Comparison of ENCODE assay signal across 8 cellular contexts in the genomic region with DNA sequence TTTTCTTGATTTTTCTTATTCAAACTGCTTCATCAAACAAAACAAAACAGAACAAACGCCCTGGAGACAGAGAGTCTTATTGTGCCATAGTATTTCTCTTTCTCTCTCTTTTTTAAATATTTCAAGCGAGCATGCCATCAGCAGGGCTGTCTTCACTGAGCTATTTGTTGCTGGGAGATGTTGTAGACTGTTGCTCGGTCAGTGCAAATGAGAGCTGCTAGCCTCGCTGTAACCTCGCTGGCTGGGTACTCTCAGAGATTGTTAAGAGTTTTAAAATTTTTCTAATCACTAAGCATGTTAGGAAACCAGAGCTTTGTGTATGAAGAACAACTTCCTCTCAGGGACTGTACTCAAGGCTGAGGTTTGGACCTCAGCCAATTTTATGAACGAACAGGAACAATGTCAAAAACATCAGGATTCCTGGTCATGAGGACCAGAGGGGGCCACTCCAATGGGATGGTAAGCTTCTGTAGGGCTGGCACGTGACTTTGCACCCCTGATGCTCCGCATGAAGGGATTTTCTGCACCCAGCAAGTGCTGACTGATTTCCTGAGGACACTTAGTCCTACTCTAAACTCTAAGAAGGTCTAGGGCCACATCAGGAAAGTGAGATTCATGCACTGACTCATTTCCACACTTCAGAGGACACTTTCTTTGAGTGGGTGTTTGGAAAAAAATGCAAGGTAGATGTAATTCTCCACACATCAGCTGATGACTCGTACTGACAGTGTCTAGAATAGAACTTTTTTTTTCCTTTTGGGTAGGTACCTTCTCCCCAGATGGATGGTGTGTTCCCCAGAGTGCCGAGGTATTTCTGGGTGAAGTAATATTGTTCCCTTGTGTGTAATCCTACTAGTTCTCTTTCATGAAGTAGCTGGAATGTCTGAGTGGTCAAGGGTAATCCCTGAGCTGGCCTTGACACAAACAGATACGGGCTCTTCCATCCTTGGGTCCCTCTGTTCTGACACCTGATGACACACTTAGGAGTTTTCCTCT. TPM values are rescaled to one million over a fixed set of nuclear protein-coding genes. Genes with fewer than 3 reads are reported as not detected.
DNase-seq lines count a peak whose midpoint lies in the region; ATAC-seq, FAIRE-seq and TF ChIP-seq lines count a peak whose summit lies in the region.

No MANE protein-coding gene starts in this region.

- no peak for TF ChIP-seq POLR2A in GM12892 (IDR thresholded peaks at IDR 0.05; ENCODE audit: low read depth, low read length)

- H3K27me3 Mint-ChIP-seq in HFFc6 (ENCODE audit: insufficient read depth): peaks cover 1% of the 10 kb centered on the region
- H3K27me3 Mint-ChIP-seq in activated T-cell treated with anti-CD3 and anti-CD28 coated beads, Interleukin-2, amount 50 U/mL, for 72 hours (ENCODE audit: low read depth): no peaks in the 10 kb centered on the region
- H3K27me3 Mint-ChIP-seq in nephron progenitor cell (ENCODE audit: low read depth, poor library complexity): peaks cover 3% of the 10 kb centered on the region

- H3K27ac Mint-ChIP-seq in HFFc6 (peak overlapping the region; percentile 79), nephron progenitor cell (no peak overlapping the region)
- H3K27ac Mint-ChIP-seq in activated T-cell treated with anti-CD3 and anti-CD28 coated beads, Interleukin-2, amount 50 U/mL, for 72 hours: peak overlapping the region; percentile 97

- H3K9me3 Mint-ChIP-seq in HFFc6 (no peaks in the 10 kb centered on the region; the same call in 1 of the 2 replicates), nephron progenitor cell (peaks cover 21% of the 10 kb centered on the region)
- H3K9me3 Mint-ChIP-seq in activated T-cell treated with anti-CD3 and anti-CD28 coated beads, Interleukin-2, amount 50 U/mL, for 72 hours: peaks cover 4 to 7% of the 10 kb centered on the region in 2 donors

- ATAC-seq in activated T-cell treated with anti-CD3 and anti-CD28 coated beads, Interleukin-2, amount 50 U/mL, for 72 hours (replicated peaks in 1 of 2): peak; percentile 89 to 91
- peak; percentile 74 to 94 (median 87) for ATAC-seq in heart right ventricle

- WGBS in heart right ventricle, 2 donors: 46 to 58% methylated on average over 11 of the region's 11 CpGs

- TF ChIP-seq CTCF in HFFc6 (IDR thresholded peaks at IDR 0.05) (no peak), heart right ventricle (IDR thresholded peaks at IDR 0.05) (no peak), nephron progenitor cell (IDR thresholded peaks at IDR 0.05) (no peak)

- DNase-seq in GM12892 (ENCODE audit: insufficient read length): no peak
- peak; percentile 51 for DNase-seq in HFFc6
- peak; percentile 17 for DNase-seq in NCI-H2029 (lab: John Stamatoyannopoulos, UW)
- DNase-seq in activated T-cell treated with anti-CD3 and anti-CD28 coated beads, Interleukin-2, amount 50 U/mL, for 72 hours: peak; percentile 67 to 71
- DNase-seq in heart right ventricle: peak in 1 of 2 donors; percentile 47
- peak; percentile 64 for DNase-seq in stimulated activated CD4-positive, alpha-beta T cell treated with anti-CD3 and anti-CD28 coated beads, Interleukin-1b, Interleukin-23, amount 100 ng/mL, for 48 hours
- no peak for DNase-seq in D341Med (ENCODE audit: low spot score)
- no peak for DNase-seq in nephron progenitor cell

- intact Hi-C loops in heart right ventricle (cut with DNase I): loop anchor here in 1 of 10 donors (10.0 kb wide), 1 partner anchor 62 kb away; the partner anchor contains the start of gene IL1R1

- H3K4me3 Mint-ChIP-seq in HFFc6 (peak overlapping the region; percentile 77), nephron progenitor cell (no peak overlapping the region)
- H3K4me3 Mint-ChIP-seq in activated T-cell treated with anti-CD3 and anti-CD28 coated beads, Interleukin-2, amount 50 U/mL, for 72 hours: peak overlapping the region; percentile 57 to 84

- H3K36me3 Mint-ChIP-seq in HFFc6 (ENCODE audit: low read depth) (peaks cover 12% of the 10 kb centered on the region), nephron progenitor cell (ENCODE audit: low read depth) (peaks cover 9% of the 10 kb centered on the region)
- H3K36me3 Mint-ChIP-seq in activated T-cell treated with anti-CD3 and anti-CD28 coated beads, Interleukin-2, amount 50 U/mL, for 72 hours (ENCODE audit: insufficient read depth in 2 of 2): peaks cover 5 to 14% of the 10 kb centered on the region in 2 donors

- no peaks in the 10 kb centered on the region for H3K9me3 ChIP-seq in heart right ventricle

- H3K27me3 ChIP-seq in heart right ventricle: no peaks in the 10 kb centered on the region

- peaks cover 0 to 30% (median 16%) of the 10 kb centered on the region in 9 donors for H3K4me1 ChIP-seq in heart right ventricle

- peak; percentile 83 for FAIRE-seq in GM12892 (lab: Jason Lieb, UNC)

- H3K27ac ChIP-seq in heart right ventricle: peak overlapping the region in 9 of 10 donors; percentile 9 to 81 (median 63)

- H3K4me1 Mint-ChIP-seq in HFFc6 (ENCODE audit: low read depth) (peaks cover 42% of the 10 kb centered on the region), nephron progenitor cell (peaks cover 18% of the 10 kb centered on the region)
- peaks cover 67% of the 10 kb centered on the region for H3K4me1 Mint-ChIP-seq in activated T-cell treated with anti-CD3 and anti-CD28 coated beads, Interleukin-2, amount 50 U/mL, for 72 hours (ENCODE audit: low read depth)

- peak overlapping the region in 6 of 10 donors; percentile 3 to 21 (median 5) for H3K4me3 ChIP-seq in heart right ventricle

- no peaks in the 10 kb centered on the region for H3K36me3 ChIP-seq in heart right ventricle

RNA-seq across cellular contexts. Expression of gene IL1R1, which starts 59.7 kb away (rescaled TPM):
- 0.40 TPM for polyA plus RNA-seq in GM12892 (2012; ENCODE audit: missing spikeins)
- 10 to 100 TPM; 13.8 to 25.0 (median 22.9) TPM for total RNA-seq in HFFc6 (2021; fragmentation: NEBNext Ultra II Directional; extraction: Animal tissue kit (Norgen Biotek cat#: 25700))
- total RNA-seq in activated T-cell treated with anti-CD3 and anti-CD28 coated beads, Interleukin-2, amount 50 U/mL, for 72 hours: 10 to 100 TPM; 14.3 to 14.5 TPM
- 10 to 100 TPM in 9 of 10 donors, 1 to 10 TPM in 1; 5.7 to 47.0 (median 17.6) TPM for total RNA-seq in heart right ventricle
- polyA plus RNA-seq in heart right ventricle: 10 to 100 TPM; 22.0 to 28.7 TPM

Comparison
In these comparisons a context has a peak if more than half of its experiments do, and no peak if none do; other contexts are left out.
1. DNase-seq: peak in HFFc6 (single experiment), NCI-H2029 (single experiment), activated T-cell treated with anti-CD3 and anti-CD28 coated beads, Interleukin-2, amount 50 U/mL, for 72 hours (2 of 2) and stimulated activated CD4-positive, alpha-beta T cell treated with anti-CD3 and anti-CD28 coated beads, Interleukin-1b, Interleukin-23, amount 100 ng/mL, for 48 hours (single experiment); none in GM12892 (single experiment), D341Med (single experiment) and nephron progenitor cell (single experiment).